25 cellular contexts compared by ENCODE assay signal in the genomic region with DNA sequence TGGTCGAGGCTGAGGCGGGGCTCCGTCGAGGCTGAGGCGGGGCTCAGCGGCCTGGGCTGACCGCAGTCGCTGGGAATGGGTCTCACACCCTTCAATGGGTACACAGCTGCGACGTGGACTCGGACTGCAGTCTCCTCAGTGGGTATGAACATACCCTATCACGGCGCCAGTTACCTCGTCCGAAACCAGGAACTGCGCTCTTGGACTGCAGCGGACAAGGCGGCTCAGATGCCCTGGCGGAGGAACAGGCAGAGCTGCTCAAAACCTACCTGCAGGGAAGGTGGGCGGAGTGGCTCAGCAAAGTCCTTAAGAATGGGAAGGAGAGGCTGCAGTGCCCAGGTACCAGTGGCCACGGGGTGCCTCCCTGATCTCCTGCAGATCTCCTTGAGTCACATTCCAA. TPM values are rescaled to one million over a fixed set of nuclear protein-coding genes. Genes with fewer than 3 reads are reported as not detected.
DNase-seq lines count a peak whose midpoint lies in the region; ATAC-seq, FAIRE-seq and TF ChIP-seq lines count a peak whose summit lies in the region.
"Had no signal": no experiment of that assay in that cellular context is flagged by ENCODE, and none has a peak within 500 bp of the region (broad histone marks: within the 10 kb centered on the region; RNA-seq: fewer than 3 reads in every experiment).

No MANE protein-coding gene starts in this region.

- no peak for TF ChIP-seq POLR2A in HCT116 (IDR thresholded peaks at IDR 0.05; ENCODE audit: borderline replicate concordance, extremely low read depth, insufficient read depth, insufficient read length)
- no peak for TF ChIP-seq POLR2A in breast epithelium (IDR thresholded peaks at IDR 0.05)

- no peak overlapping the region for H3K4ac ChIP-seq in neuronal stem cell (ENCODE audit: low read length)

- BruUV-seq in HCT116 (replicated peaks; lab: Mats Ljungman, UMichigan) = no TSS peak

- H3K79me2 ChIP-seq in HCT116 (ENCODE audit: insufficient read depth, low read length) = no peaks in the 10 kb centered on the region

- H3K4me1 ChIP-seq in HCT116 (ENCODE audit: control insufficient read depth in 1 of 2, insufficient read depth in 2 of 2, low read length in 2 of 2) = peaks cover 32 to 49% of the 10 kb centered on the region in 2 experiments
- H3K4me1 ChIP-seq in kidney (ENCODE audit: control insufficient read depth in 1 of 2, insufficient read depth in 1 of 2, low read depth in 1 of 2, low read length in 2 of 2) = no peaks in the 10 kb centered on the region
- no peaks in the 10 kb centered on the region for H3K4me1 ChIP-seq in neuronal stem cell (ENCODE audit: control insufficient read depth in 2 of 2, insufficient read depth in 1 of 2, low read depth in 1 of 2, low read length in 2 of 2)
- H3K4me1 ChIP-seq in breast epithelium = no peaks in the 10 kb centered on the region
- H3K4me1 ChIP-seq: BE2C had no signal

- peak overlapping the region; percentile 58 for H2BK15ac ChIP-seq in neuronal stem cell (ENCODE audit: low read length)

- DNase-seq in HCT116 (ENCODE audit: low read depth, low spot score) (no peak), kidney (peak; percentile 75), neuronal stem cell (ENCODE audit: low spot score) (no peak), activated T-cell treated with anti-CD3 and anti-CD28 coated beads for 4 hours (no peak), breast epithelium (ENCODE audit: low spot score in 2 of 2) (no peak)
- DNase-seq: 8988T; ACHN; BE2C; C1 segment of cervical spinal cord; CD4-positive, alpha-beta memory T cell; CD4-positive, CD25-positive, alpha-beta regulatory T cell; CD8-positive, alpha-beta memory T cell; COR-L47; DMS 273 treated with DMSO at 0.1 percent for 48 hours; DMS153; DMS53; DMS79; DND-41; GDM1 had no signal

- H3K23ac ChIP-seq in neuronal stem cell (ENCODE audit: low read depth, low read length, poor library complexity) = no peak overlapping the region

- no peak overlapping the region for H4K8ac ChIP-seq in neuronal stem cell (ENCODE audit: low read depth, low read length)

- CTCF ChIA-PET in HCT116 (lab: Charles Lee) = no interaction called here

- peak overlapping the region; percentile 60 for H3K4me2 ChIP-seq in HCT116 (ENCODE audit: low read length)
- H3K4me2 ChIP-seq in neuronal stem cell (ENCODE audit: insufficient read depth, low read length, poor library complexity, severe bottlenecking) = no peak overlapping the region
- H3K4me2 ChIP-seq: BLaER1 had no signal

- H3K27ac ChIP-seq in HCT116 (ENCODE audit: low read depth, low read length) = no peak overlapping the region; the same call in 1 of the 2 replicates
- H3K27ac ChIP-seq in kidney (ENCODE audit: low read depth in 2 of 2, low read length in 2 of 2) = no peak overlapping the region
- no peak overlapping the region for H3K27ac ChIP-seq in neuronal stem cell (replicated peaks; ENCODE audit: low read length)
- no peak overlapping the region for H3K27ac ChIP-seq in breast epithelium
- H3K27ac ChIP-seq: BLaER1 had no signal

- no peak overlapping the region for H2BK12ac ChIP-seq in neuronal stem cell (ENCODE audit: low read length)

- no peak for FAIRE-seq in kidney (lab: Jason Lieb, UNC)
- FAIRE-seq: A204.1, GM12878, GM12892, GM18507 had no signal

- H3K79me1 ChIP-seq in neuronal stem cell (ENCODE audit: low read depth, low read length) = peaks cover 2% of the 10 kb centered on the region

- TF ChIP-seq CTCF in HCT116 (IDR thresholded peaks at IDR 0.05 in 2 of 3, conservative IDR thresholded peaks at IDR 0.05 in 1 of 3; ENCODE audit: borderline replicate concordance in 1 of 3, insufficient read depth in 1 of 3, low read depth in 2 of 3, low read length in 2 of 3) (no peak), kidney (IDR thresholded peaks at IDR 0.05; ENCODE audit: borderline replicate concordance, extremely low read depth, insufficient read depth) (no peak), breast epithelium (IDR thresholded peaks at IDR 0.05) (no peak)

- RAD21 ChIA-PET in HCT116 (lab: Charles Lee; ENCODE audit: low non-redundant PET in 1 of 2, low total read pairs in 2 of 2, uncharacterized antibody in 2 of 2, unreplicated experiment in 2 of 2) = no interaction called here

- H3K14ac ChIP-seq in neuronal stem cell (ENCODE audit: low read length) = peak overlapping the region; percentile 21

- POLR2A ChIA-PET in HCT116 (lab: Charles Lee) = no interaction called here

- intact Hi-C loops in HCT116 (cut with micrococcal nuclease) = no loop called here
- intact Hi-C loops in kidney (cut with DNase I) = no loop called here
- intact Hi-C loops in breast epithelium (cut with DNase I; ENCODE audit: low total_unique reads) = no loop called here

- TF ChIP-seq RAD21 in HCT116 (IDR thresholded peaks at IDR 0.05; ENCODE audit: low read depth) = no peak

- H3K36me3 ChIP-seq in HCT116 (ENCODE audit: control insufficient read depth in 1 of 2, insufficient read depth in 2 of 2, low read length in 2 of 2) (no peaks in the 10 kb centered on the region), kidney (ENCODE audit: control insufficient read depth in 1 of 2, insufficient read depth in 2 of 2, low read length in 2 of 2) (no peaks in the 10 kb centered on the region), neuronal stem cell (replicated peaks in 1 of 2; ENCODE audit: control insufficient read depth in 2 of 2, insufficient read depth in 2 of 2, low read length in 2 of 2) (no peaks in the 10 kb centered on the region), breast epithelium (no peaks in the 10 kb centered on the region)
- H3K36me3 ChIP-seq: BE2C, BLaER1 had no signal

- no peaks in the 10 kb centered on the region for H4K20me1 ChIP-seq in HCT116 (ENCODE audit: insufficient read depth)
- H4K20me1 ChIP-seq: BLaER1 had no signal

- H3K18ac ChIP-seq in neuronal stem cell (ENCODE audit: low read length) = peak overlapping the region; percentile 57

- H3K4me3 ChIP-seq in HCT116 (replicated peaks in 1 of 2; ENCODE audit: low read depth in 1 of 2, low read length in 2 of 2) (no peak overlapping the region), kidney (ENCODE audit: low read length in 2 of 2) (no peak overlapping the region), neuronal stem cell (ENCODE audit: low read length in 2 of 2) (no peak overlapping the region), breast epithelium (no peak overlapping the region)
- H3K4me3 ChIP-seq: BLaER1, GM12878 had no signal

- no peaks in the 10 kb centered on the region for H3K9me2 ChIP-seq in HCT116 (ENCODE audit: insufficient read depth)

- peak overlapping the region; percentile 81 for H2BK120ac ChIP-seq in neuronal stem cell (ENCODE audit: low read depth, low read length)

- H2AFZ ChIP-seq in HCT116 (ENCODE audit: low read depth, low read length, poor library complexity, severe bottlenecking) (no peak overlapping the region), neuronal stem cell (ENCODE audit: low read length) (no peak overlapping the region)

- H3K27me3 ChIP-seq in HCT116 (ENCODE audit: insufficient read depth, low read length) (no peaks in the 10 kb centered on the region), neuronal stem cell (ENCODE audit: control insufficient read depth in 3 of 3, insufficient read depth in 3 of 3, low read depth in 1 of 3, low read length in 3 of 3) (no peaks in the 10 kb centered on the region), breast epithelium (no peaks in the 10 kb centered on the region)
- H3K27me3 ChIP-seq: BE2C, BLaER1 had no signal

- no CpG with 5 or more reads among the region's 21 CpGs for WGBS in neuronal stem cell (ENCODE audit: extremely low coverage in 2 of 2, insufficient read length in 2 of 2, insufficient replicate concordance in 1 of 2), 2 donors

- H4K91ac ChIP-seq in neuronal stem cell (ENCODE audit: low read depth, low read length, poor library complexity) = no peak overlapping the region

- no peaks in the 10 kb centered on the region for H3K9me3 ChIP-seq in HCT116 (ENCODE audit: control insufficient read depth in 1 of 2, insufficient read depth in 1 of 2, low read depth in 1 of 2, low read length in 2 of 2)
- H3K9me3 ChIP-seq in kidney (ENCODE audit: control insufficient read depth in 1 of 2, low read length in 2 of 2) = no peaks in the 10 kb centered on the region
- H3K9me3 ChIP-seq in neuronal stem cell (replicated peaks in 1 of 2; ENCODE audit: control insufficient read depth in 2 of 2, insufficient read depth in 1 of 2, low read depth in 1 of 2, low read length in 2 of 2) = no peaks in the 10 kb centered on the region
- H3K9me3 ChIP-seq in breast epithelium = no peaks in the 10 kb centered on the region
- H3K9me3 ChIP-seq: BE2C, BLaER1 had no signal

- no peak overlapping the region for H3K9ac ChIP-seq in HCT116 (ENCODE audit: low read length)
- H3K9ac ChIP-seq in kidney (ENCODE audit: low read length in 2 of 2) = no peak overlapping the region
- no peak overlapping the region for H3K9ac ChIP-seq in neuronal stem cell (ENCODE audit: low read depth, low read length, poor library complexity)
- H3K9ac ChIP-seq: BLaER1 had no signal

- no peak overlapping the region for H2BK5ac ChIP-seq in neuronal stem cell (ENCODE audit: low read length)

- no peak for ATAC-seq in HCT116
- no peak for ATAC-seq in GM21367 (IDR thresholded peaks at IDR 0.05; ENCODE audit: unreplicated experiment)
- ATAC-seq: GM12878 had no signal

- no peak overlapping the region for H2AK5ac ChIP-seq in neuronal stem cell (ENCODE audit: low read depth, low read length)

TF ChIP-seq in HCT116, 20 proteins besides CTCF, POLR2A, EP300 and RAD21 (continues in another document):
- TF ChIP-seq, protein P1, sequence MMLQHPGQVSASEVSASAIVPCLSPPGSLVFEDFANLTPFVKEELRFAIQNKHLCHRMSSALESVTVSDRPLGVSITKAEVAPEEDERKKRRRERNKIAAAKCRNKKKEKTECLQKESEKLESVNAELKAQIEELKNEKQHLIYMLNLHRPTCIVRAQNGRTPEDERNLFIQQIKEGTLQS (IDR thresholded peaks at IDR 0.05) = no peak
- TF ChIP-seq, protein P2, sequence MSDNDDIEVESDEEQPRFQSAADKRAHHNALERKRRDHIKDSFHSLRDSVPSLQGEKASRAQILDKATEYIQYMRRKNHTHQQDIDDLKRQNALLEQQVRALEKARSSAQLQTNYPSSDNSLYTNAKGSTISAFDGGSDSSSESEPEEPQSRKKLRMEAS (IDR thresholded peaks at IDR 0.05) = no peak
- TF ChIP-seq CBX3 (IDR thresholded peaks at IDR 0.05; ENCODE audit: low read depth) (no peak), SRF (IDR thresholded peaks at IDR 0.05; ENCODE audit: low read depth) (no peak), YY1 (IDR thresholded peaks at IDR 0.05; ENCODE audit: extremely low read depth, insufficient replicate concordance, low read depth, low read length) (no peak), EGR1 (IDR thresholded peaks at IDR 0.05; ENCODE audit: low read depth) (no peak), POLR2AphosphoS5 (IDR thresholded peaks at IDR 0.05; ENCODE audit: low read depth, low read length) (no peak)

RNA-seq across cellular contexts. Expression of a gene that starts 14.2 kb away (rescaled TPM):
- total RNA-seq in HCT116 (2021; ENCODE audit: unreplicated experiment) (251 TPM), kidney (695 TPM), breast epithelium (100 to 1,000 TPM; 327 to 617 (median 473) TPM)
- polyA plus RNA-seq in HCT116 (2012) = 534 and 638 TPM in 2 replicates
- polyA plus RNA-seq in kidney (ENCODE audit: insufficient read depth, low read depth, low replicate concordance) = 1,143 TPM
- polyA plus RNA-seq in neuronal stem cell (2013, experiment 1 of 2) = 143 TPM
- polyA plus RNA-seq in neuronal stem cell (2013, experiment 2 of 2) = 141 TPM
